Comparison of ENCODE assay signal across 11 cellular contexts in genomic region chr1:67019600-67020136, GRCh38. TPM values are rescaled to one million over a fixed set of nuclear protein-coding genes. Genes with fewer than 3 reads are reported as not detected.
A peak's percentile ranks its signal among the peaks of the same experiment; 100 is the strongest.
DNase-seq lines count a peak whose midpoint lies in the region; ATAC-seq, FAIRE-seq and TF ChIP-seq lines count a peak whose summit lies in the region.
"Had no signal": no experiment of that assay in that cellular context is flagged by ENCODE, and none has a peak within 500 bp of the region (broad histone marks: within the 10 kb centered on the region; RNA-seq: fewer than 3 reads in every experiment).

No MANE protein-coding gene starts in this region.

- dilution Hi-C loops in keratinocyte (cut with MboI; ENCODE audit: extremely low pct_ligation_motif_present, low sequenced_read_pairs): no loop called here

- no peaks in the 10 kb centered on the region for H3K9me1 ChIP-seq in keratinocyte (ENCODE audit: control insufficient read depth, extremely low read depth, insufficient read depth, low read length)

- TF ChIP-seq CTCF in cardiac fibroblast (IDR thresholded peaks at IDR 0.05; ENCODE audit: low read depth, low read length) (no peak), keratinocyte (optimal IDR thresholded peaks at IDR 0.05 in 1 of 3, IDR thresholded peaks at IDR 0.05 in 1 of 3, conservative IDR thresholded peaks at IDR 0.05 in 1 of 3; ENCODE audit: extremely low read depth in 1 of 3, insufficient read depth in 2 of 3, low read length in 3 of 3) (no peak)

- no peaks in the 10 kb centered on the region for H4K20me1 ChIP-seq in keratinocyte (ENCODE audit: control insufficient read depth, extremely low read depth, insufficient read depth, low read length)

- no peak overlapping the region for H3K9ac ChIP-seq in keratinocyte (ENCODE audit: control insufficient read depth, extremely low read depth, insufficient read depth, low read length)

- no peak overlapping the region for H3K4me3 ChIP-seq in cardiac fibroblast (replicated peaks in 1 of 2; ENCODE audit: low read depth in 2 of 2, low read length in 2 of 2)
- H3K4me3 ChIP-seq in keratinocyte (ENCODE audit: control insufficient read depth in 2 of 3, extremely low read depth in 1 of 3, insufficient read depth in 2 of 3, low read depth in 1 of 3, low read length in 3 of 3): no peak overlapping the region

- H2AFZ ChIP-seq in keratinocyte (ENCODE audit: control insufficient read depth, low read length): no peak overlapping the region

- peaks cover 2 to 4% of the 10 kb centered on the region in 2 experiments for H3K36me3 ChIP-seq in keratinocyte (ENCODE audit: control insufficient read depth in 2 of 2, extremely low read depth in 1 of 2, insufficient read depth in 2 of 2, low read length in 2 of 2)

- H3K4me1 ChIP-seq in keratinocyte (ENCODE audit: control insufficient read depth, extremely low read depth, insufficient read depth, low read length): peaks cover 7% of the 10 kb centered on the region

- H3K9me3 ChIP-seq in keratinocyte (ENCODE audit: control insufficient read depth, low read depth, low read length): no peaks in the 10 kb centered on the region

- peak; percentile 51 for DNase-seq in HT1080 (ENCODE audit: low read depth)
- peak; percentile 69 to 76 for DNase-seq in cardiac fibroblast (ENCODE audit: low read depth in 2 of 2)
- no peak for DNase-seq in keratinocyte (ENCODE audit: low read depth, low spot score)
- DNase-seq in stromal cell of bone marrow (ENCODE audit: low read depth): peak; percentile 80
- DNase-seq in inferior parietal cortex (ENCODE audit: extremely low spot score): no peak
- no peak for DNase-seq in HT-29 (ENCODE audit: low spot score)
- DNase-seq in DMS153 treated with DMSO at 0.1 percent for 48 hours (lab: John Stamatoyannopoulos, UW; ENCODE audit: unreplicated experiment): no peak
- DNase-seq: NCI-H2081 treated with DMSO at 0.1 percent for 48 hours had no signal

- no peak for ATAC-seq in GM19463 (IDR thresholded peaks at IDR 0.05; ENCODE audit: unreplicated experiment)

- no peaks in the 10 kb centered on the region for H3K79me2 ChIP-seq in keratinocyte (ENCODE audit: control insufficient read depth, insufficient read depth, low read length)

- H3K4me2 ChIP-seq in keratinocyte (ENCODE audit: control insufficient read depth, extremely low read depth, insufficient read depth, low read depth, low read length): no peak overlapping the region

- H3K27me3 ChIP-seq in keratinocyte (ENCODE audit: control insufficient read depth, extremely low read depth, insufficient read depth, low read length): no peaks in the 10 kb centered on the region

- FAIRE-seq in keratinocyte (lab: Jason Lieb, UNC): peak; percentile 52
- FAIRE-seq: GM12892, TTC549 had no signal

- no peak overlapping the region for H3K27ac ChIP-seq in keratinocyte (ENCODE audit: control insufficient read depth, insufficient read depth, low read length)

RNA-seq across cellular contexts. Expression of gene SLC35D1, which starts 34.3 kb away (rescaled TPM):
- 6.5 and 7.2 TPM in 2 replicates for total RNA-seq in HT1080 (2014; rRNA removed; shearing (Covaris generic))
- 7.0 and 8.2 TPM in 2 replicates for polyA plus RNA-seq in HT1080 (2015; cell fraction: cytosol; rRNA removed)
- polyA plus RNA-seq in HT1080 (2015; cell fraction: nucleus; rRNA removed): 7.6 and 7.9 TPM in 2 replicates
- 12.2 to 13.5 TPM (median 12.6 TPM) in 3 replicates for polyA plus RNA-seq in keratinocyte
- 2.4 TPM for polyA plus RNA-seq in keratinocyte (2011; ENCODE audit: low read depth)
- polyA plus RNA-seq in keratinocyte (2011; cell fraction: cytosol; rRNA removed): 4.9 and 9.5 TPM in 2 replicates
- 19.2 and 23.5 TPM in 2 replicates for polyA plus RNA-seq in keratinocyte (2011; cell fraction: nucleus; rRNA removed)
- polyA plus RNA-seq in keratinocyte (2012; ENCODE audit: low replicate concordance): 6.2 and 8.6 TPM in 2 replicates
- polyA minus RNA-seq in keratinocyte: 6.5 to 25.0 TPM (median 20.5 TPM) in 3 replicates
- polyA minus RNA-seq in keratinocyte (2011; cell fraction: cytosol; rRNA and poly(A)+ RNA removed): 8.1 TPM
- polyA minus RNA-seq in keratinocyte (2011; cell fraction: nucleus; rRNA and poly(A)+ RNA removed): 25.4 and 45.5 TPM in 2 replicates
- 3.8 and 3.9 TPM in 2 replicates for total RNA-seq in HT-29 (2014; rRNA removed; shearing (Covaris generic))

Comparison
In these comparisons a context has a peak if more than half of its experiments do, and no peak if none do; other contexts are left out.
1. DNase-seq: peak in HT1080 (single experiment), cardiac fibroblast (2 of 2) and stromal cell of bone marrow (single experiment); none in keratinocyte (single experiment), inferior parietal cortex (single experiment), HT-29 (single experiment) and DMS153 treated with DMSO at 0.1 percent for 48 hours (single experiment).